10 cellular contexts compared by ENCODE assay signal in genomic region chr5:169629847-169630548, GRCh38. TPM values are rescaled to one million over a fixed set of nuclear protein-coding genes. Genes with fewer than 3 reads are reported as not detected.
A peak's percentile ranks its signal among the peaks of the same experiment; 100 is the strongest.
DNase-seq lines count a peak whose midpoint lies in the region; ATAC-seq lines count a peak whose summit lies in the region.
"Had no signal": no experiment of that assay in that cellular context is flagged by ENCODE, and none has a peak within 500 bp of the region (broad histone marks: within the 10 kb centered on the region; RNA-seq: fewer than 3 reads in every experiment).

No MANE protein-coding gene starts in this region.

- peak; percentile 86 for DNase-seq in Daoy (ENCODE audit: low read depth)
- DNase-seq in HS-27A (ENCODE audit: low read depth), result peak; percentile 66
- DNase-seq in amniotic epithelial cell (ENCODE audit: low read depth), result peak; percentile 49
- DNase-seq in kidney tubule cell (ENCODE audit: low spot score), result peak; percentile 80
- DNase-seq in T-helper 17 cell, result no peak
- no peak for DNase-seq in NCI-H146 treated with DMSO at 0.1 percent for 48 hours (lab: John Stamatoyannopoulos, UW; ENCODE audit: unreplicated experiment)
- DNase-seq in T-helper 9 cell, result no peak
- DNase-seq: NCI-H524 had no signal

- no peaks in the 10 kb centered on the region for H3K4me1 Mint-ChIP-seq in T-helper 17 cell

- no peak for ATAC-seq in T-helper 17 cell
- no peak for ATAC-seq in HG03097 (IDR thresholded peaks at IDR 0.05; ENCODE audit: low FRiP score, unreplicated experiment)

- H3K27ac Mint-ChIP-seq in T-helper 17 cell, result no peak overlapping the region

- peaks cover 2% of the 10 kb centered on the region for H3K36me3 Mint-ChIP-seq in T-helper 17 cell (ENCODE audit: low read depth)

- no peaks in the 10 kb centered on the region for H3K9me3 ChIP-seq in T-helper 17 cell (ENCODE audit: control insufficient read depth, low read length, poor library complexity, severe bottlenecking)

- H3K4me3 Mint-ChIP-seq in T-helper 17 cell, result no peak overlapping the region

- H3K27me3 Mint-ChIP-seq in T-helper 17 cell, result peaks cover 10% of the 10 kb centered on the region

RNA-seq across cellular contexts. Expression of gene DOCK2, which starts 7.1 kb away (rescaled TPM):
- total RNA-seq in Daoy (2014; rRNA removed; shearing (Covaris generic)), result 9.3 and 13.3 TPM in 2 replicates
- 100 to 1,000 TPM; 249 to 284 TPM for total RNA-seq in T-helper 17 cell
- total RNA-seq: G401 had no signal

RNA-seq across cellular contexts. Expression of gene SPDL1, which starts 46.4 kb away (rescaled TPM):
- 172 and 182 TPM in 2 replicates for total RNA-seq in Daoy (2014; rRNA removed; shearing (Covaris generic))
- total RNA-seq in T-helper 17 cell, result 1 to 10 TPM; 5.5 to 6.0 TPM

Comparison
In these comparisons a context has a peak if more than half of its experiments do, and no peak if none do; other contexts are left out.
1. DNase-seq: peak in Daoy (single experiment), HS-27A (single experiment), amniotic epithelial cell (single experiment) and kidney tubule cell (single experiment); none in T-helper 17 cell (0 of 3), NCI-H146 treated with DMSO at 0.1 percent for 48 hours (single experiment) and T-helper 9 cell (single experiment).
2. RNA of gene DOCK2, which starts 7.1 kb away (total RNA-seq): 249 to 284 TPM in T-helper 17 cell; 9.3 to 13.3 TPM in Daoy; every median in the first group is over 10 times any median in the second.
3. RNA of gene SPDL1, which starts 46.4 kb away (total RNA-seq): 172 to 182 TPM in Daoy; 5.5 to 6.0 TPM in T-helper 17 cell; every median in the first group is over 10 times any median in the second.